In genomic region chr16:4624015-4624826, GRCh38 we compare ENCODE assay signal across 8 cellular contexts. TPM values are rescaled to one million over a fixed set of nuclear protein-coding genes. Genes with fewer than 3 reads are reported as not detected.
DNase-seq lines count a peak whose midpoint lies in the region; ATAC-seq, FAIRE-seq and TF ChIP-seq lines count a peak whose summit lies in the region.

Gene MGRN1, plus strand, starts transcription at chr16:4624826. Its CDS starts 135 bp downstream, at chr16:4624961.

- peak; percentile 98 for FAIRE-seq in GM12891 (lab: Jason Lieb, UNC)

- no peaks in the 10 kb centered on the region for H3K27me3 ChIP-seq in upper lobe of left lung

- peak; percentile 88 for DNase-seq in GM12891 (ENCODE audit: insufficient read length, low spot score)
- peak; percentile 98 for DNase-seq in NCI-H146 (lab: John Stamatoyannopoulos, UW)
- peak; percentile 98 for DNase-seq in amniotic epithelial cell (ENCODE audit: low read depth)
- peak; percentile 96 for DNase-seq in left cardiac atrium
- peak; percentile 98 for DNase-seq in posterior vena cava (ENCODE audit: low spot score)
- DNase-seq in upper lobe of left lung = peak; percentile 94 to 97

- no peak for TF ChIP-seq EP300 in upper lobe of left lung (IDR thresholded peaks at IDR 0.05)

- H3K9me3 ChIP-seq in upper lobe of left lung = no peaks in the 10 kb centered on the region

- intact Hi-C loops in left cardiac atrium (cut with DNase I) = no loop called here
- intact Hi-C loops in posterior vena cava (cut with DNase I) = no loop called here

- H3K4me3 Mint-ChIP-seq in T-helper 1 cell treated with Interleukin-12 subunit alpha and Interleukin-12 subunit beta and Interleukin-4 antibody, amounts not matched to agents 30 μg/mL and 1 μg/mL, for 36 hours = peak within 1 kb of the TSS; percentile 96

- peaks cover 6% of the 10 kb centered on the region for H3K36me3 Mint-ChIP-seq in T-helper 1 cell treated with Interleukin-12 subunit alpha and Interleukin-12 subunit beta and Interleukin-4 antibody, amounts not matched to agents 30 μg/mL and 1 μg/mL, for 36 hours (ENCODE audit: low read depth)

- 8 to 14% methylated on average over 21 to 42 of the region's 42 CpGs for WGBS in upper lobe of left lung, 2 donors

- peak within 1 kb of the TSS; percentile 91 to 99 (median 96) for H3K27ac ChIP-seq in upper lobe of left lung

- no peak; the same call in 1 of the 2 replicates for TF ChIP-seq POLR2A in GM12891 (IDR thresholded peaks at IDR 0.05; ENCODE audit: low read depth, low read length)
- no peak for TF ChIP-seq POLR2A in upper lobe of left lung (IDR thresholded peaks at IDR 0.05)

- no peaks in the 10 kb centered on the region for H3K36me3 ChIP-seq in upper lobe of left lung

- H3K9me3 Mint-ChIP-seq in T-helper 1 cell treated with Interleukin-12 subunit alpha and Interleukin-12 subunit beta and Interleukin-4 antibody, amounts not matched to agents 30 μg/mL and 1 μg/mL, for 36 hours = no peaks in the 10 kb centered on the region

- H3K4me1 ChIP-seq in upper lobe of left lung = peaks cover 18 to 34% (median 20%) of the 10 kb centered on the region in 4 donors

- H3K4me3 ChIP-seq in upper lobe of left lung = peak within 1 kb of the TSS; percentile 59 to 99 (median 76)

- ATAC-seq in HG02870 (IDR thresholded peaks at IDR 0.05; ENCODE audit: unreplicated experiment) = peak; percentile 64
- peak; percentile 97 for ATAC-seq in left cardiac atrium
- ATAC-seq in upper lobe of left lung (ENCODE audit: low FRiP score in 2 of 2) = peak; percentile 98 to 99

- peak; percentile 89 to 96 (median 92) for TF ChIP-seq CTCF in upper lobe of left lung (IDR thresholded peaks at IDR 0.05)

- H3K27ac Mint-ChIP-seq in T-helper 1 cell treated with Interleukin-12 subunit alpha and Interleukin-12 subunit beta and Interleukin-4 antibody, amounts not matched to agents 30 μg/mL and 1 μg/mL, for 36 hours = peak within 1 kb of the TSS; percentile 99

- H3K27me3 Mint-ChIP-seq in T-helper 1 cell treated with Interleukin-12 subunit alpha and Interleukin-12 subunit beta and Interleukin-4 antibody, amounts not matched to agents 30 μg/mL and 1 μg/mL, for 36 hours (ENCODE audit: low read depth) = no peaks in the 10 kb centered on the region

- peaks cover 24% of the 10 kb centered on the region for H3K4me1 Mint-ChIP-seq in T-helper 1 cell treated with Interleukin-12 subunit alpha and Interleukin-12 subunit beta and Interleukin-4 antibody, amounts not matched to agents 30 μg/mL and 1 μg/mL, for 36 hours (ENCODE audit: low read depth)

TF ChIP-seq in GM12891, 5 proteins besides CTCF, POLR2A, EP300 and RAD21:
- TF ChIP-seq TAF1 (IDR thresholded peaks at IDR 0.05; ENCODE audit: low read depth, low read length) = 0 out of 2 replicates have a peak, but pooled peaks have one; percentile 47
- TF ChIP-seq PAX5 (IDR thresholded peaks at IDR 0.05; ENCODE audit: insufficient read depth, low read length, severe bottlenecking) = no peak
- peak; percentile 47; the same call in 1 of the 2 replicates for TF ChIP-seq POU2F2 (IDR thresholded peaks at IDR 0.05; ENCODE audit: low read depth, low read length)
- TF ChIP-seq POLR2AphosphoS5 (IDR thresholded peaks at IDR 0.05; ENCODE audit: low read depth, low read length) = no peak; the same call in 1 of the 2 replicates
- no peak for TF ChIP-seq SPI1 (IDR thresholded peaks at IDR 0.05; ENCODE audit: low read depth, low read length)
TF ChIP-seq in GM12891: peak in this region for 2.

RNA-seq across cellular contexts. Expression of gene MGRN1, which starts in this region (rescaled TPM):
- polyA plus RNA-seq in GM12891 (2012; ENCODE audit: low read depth, missing spikeins) = 29.2 TPM
- total RNA-seq in left cardiac atrium (10 to 100 TPM; 33.1 to 44.6 TPM), posterior vena cava (10 to 100 TPM; 61.0 to 62.6 TPM), upper lobe of left lung (100 to 1,000 TPM in 3 of 6 donors, 10 to 100 TPM in 3; 49.0 to 148 (median 99.1) TPM)

Comparison
In these comparisons a context has a peak if more than half of its experiments do, and no peak if none do; other contexts are left out.
1. Peak in every context shown above with its lines: DNase-seq, ATAC-seq, H3K4me3 ChIP-seq and H3K27ac ChIP-seq.